In the genomic region with DNA sequence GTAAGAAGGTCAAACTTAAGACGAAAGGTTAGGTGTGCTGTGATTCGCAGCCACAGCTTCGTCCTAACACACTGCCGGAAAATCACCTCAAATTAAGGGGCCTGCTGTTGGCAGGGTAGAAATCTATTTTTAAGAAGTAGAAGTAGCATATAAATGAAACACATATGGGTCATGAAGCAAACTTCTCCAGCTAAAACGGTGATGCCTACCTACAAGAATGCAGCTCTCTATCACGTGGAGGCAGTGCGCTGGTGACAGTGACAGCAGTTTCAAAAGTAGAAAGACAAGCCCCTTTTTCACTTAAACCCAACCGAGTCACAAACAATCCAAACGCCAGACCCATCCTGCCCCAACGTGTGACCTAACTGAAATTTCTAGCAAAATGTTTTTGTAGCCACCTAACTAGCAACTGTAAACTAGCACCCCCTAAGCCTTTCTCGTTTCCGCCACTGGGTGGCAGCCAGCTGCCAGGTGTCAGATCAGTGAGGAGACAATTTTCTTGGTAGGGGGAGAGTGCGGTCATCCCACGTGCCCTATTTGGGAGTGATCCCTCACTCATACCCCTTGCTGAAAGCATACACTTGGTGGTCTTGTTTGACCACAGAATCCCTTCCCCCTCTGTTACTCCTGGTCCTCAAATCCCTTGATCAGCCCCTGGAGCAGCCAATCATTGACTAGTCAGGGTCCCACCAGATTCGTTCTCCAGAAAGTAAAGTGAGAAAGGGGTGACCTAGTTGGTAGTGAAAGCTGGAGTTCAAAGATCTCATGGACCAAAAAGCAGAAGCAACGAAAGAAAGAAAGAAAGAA, we compare ENCODE assay signal across 8 cellular contexts.
A peak's percentile ranks its signal among the peaks of the same experiment; 100 is the strongest.
DNase-seq lines count a peak whose midpoint lies in the region; ATAC-seq and TF ChIP-seq lines count a peak whose summit lies in the region.

No MANE protein-coding gene starts in this region.

- no peaks in the 10 kb centered on the region for H3K4me1 Mint-ChIP-seq in activated CD8-positive, alpha-beta T cell treated with anti-CD3 and anti-CD28 coated beads for 36 hours (ENCODE audit: low read depth)
- no peaks in the 10 kb centered on the region for H3K4me1 Mint-ChIP-seq in stimulated activated memory B cell treated with anti-CD40 and anti-IgM and Interleukin-4, amounts not matched to agents 10 μg/mL and 1 μg/mL and 100 μg/mL, for 72 hours

- ATAC-seq in HG02870 (IDR thresholded peaks at IDR 0.05; ENCODE audit: unreplicated experiment): peak; percentile 67
- peak; percentile 37 for ATAC-seq in activated CD8-positive, alpha-beta T cell treated with anti-CD3 and anti-CD28 coated beads for 36 hours
- ATAC-seq in stimulated activated memory B cell treated with anti-CD40 and anti-IgM and Interleukin-4, amounts not matched to agents 10 μg/mL and 1 μg/mL and 100 μg/mL, for 72 hours: peak; percentile 47

- CTCF ChIA-PET in activated CD8-positive, alpha-beta T cell treated with anti-CD3 and anti-CD28 coated beads for 36 hours (lab: Charles Lee): interaction anchor here (0.8 to 7.7 kb wide), 8 partner anchors 9 to 633 kb away, joined by 3 to 106 read pairs (median 4); no protein-coding TSS in a partner anchor

- DNase-seq in G401 (ENCODE audit: low spot score): peak; percentile 65
- peak; percentile 44 for DNase-seq in NCI-H345 treated with DMSO at 0.1 percent for 48 hours (lab: John Stamatoyannopoulos, UW; ENCODE audit: unreplicated experiment)
- peak; percentile 74 for DNase-seq in activated CD8-positive, alpha-beta T cell treated with anti-CD3 and anti-CD28 coated beads for 36 hours
- DNase-seq in epithelial cell of proximal tubule (ENCODE audit: low read depth): no peak
- peak; percentile 52 for DNase-seq in midbrain (lab: John Stamatoyannopoulos, UW)
- DNase-seq in 8988T: no peak

- H3K9me3 Mint-ChIP-seq in activated CD8-positive, alpha-beta T cell treated with anti-CD3 and anti-CD28 coated beads for 36 hours: no peaks in the 10 kb centered on the region
- no peaks in the 10 kb centered on the region for H3K9me3 Mint-ChIP-seq in stimulated activated memory B cell treated with anti-CD40 and anti-IgM and Interleukin-4, amounts not matched to agents 10 μg/mL and 1 μg/mL and 100 μg/mL, for 72 hours

- H3K27ac Mint-ChIP-seq in activated CD8-positive, alpha-beta T cell treated with anti-CD3 and anti-CD28 coated beads for 36 hours: no peak overlapping the region
- no peak overlapping the region for H3K27ac Mint-ChIP-seq in stimulated activated memory B cell treated with anti-CD40 and anti-IgM and Interleukin-4, amounts not matched to agents 10 μg/mL and 1 μg/mL and 100 μg/mL, for 72 hours

- POLR2A ChIA-PET in activated CD8-positive, alpha-beta T cell treated with anti-CD3 and anti-CD28 coated beads for 36 hours (lab: Charles Lee): no interaction called here

- H3K4me3 Mint-ChIP-seq in activated CD8-positive, alpha-beta T cell treated with anti-CD3 and anti-CD28 coated beads for 36 hours: no peak overlapping the region
- no peak overlapping the region for H3K4me3 Mint-ChIP-seq in stimulated activated memory B cell treated with anti-CD40 and anti-IgM and Interleukin-4, amounts not matched to agents 10 μg/mL and 1 μg/mL and 100 μg/mL, for 72 hours

- intact Hi-C loops in activated CD8-positive, alpha-beta T cell treated with anti-CD3 and anti-CD28 coated beads for 36 hours (cut with micrococcal nuclease): loop anchor here (2.0 kb wide), 1 partner anchor 139 kb away; no protein-coding TSS in a partner anchor

- H3K4me3 ChIP-seq in epithelial cell of proximal tubule (ENCODE audit: low read depth, low read length): no peak overlapping the region

- H3K36me3 Mint-ChIP-seq in activated CD8-positive, alpha-beta T cell treated with anti-CD3 and anti-CD28 coated beads for 36 hours (ENCODE audit: low read depth): no peaks in the 10 kb centered on the region
- no peaks in the 10 kb centered on the region for H3K36me3 Mint-ChIP-seq in stimulated activated memory B cell treated with anti-CD40 and anti-IgM and Interleukin-4, amounts not matched to agents 10 μg/mL and 1 μg/mL and 100 μg/mL, for 72 hours

- TF ChIP-seq CTCF in activated CD8-positive, alpha-beta T cell treated with anti-CD3 and anti-CD28 coated beads for 36 hours (IDR thresholded peaks at IDR 0.05): peak; percentile 68
- peak; percentile 97 for TF ChIP-seq CTCF in epithelial cell of proximal tubule (conservative IDR thresholded peaks at IDR 0.05; ENCODE audit: low read depth, low read length)

- H3K27me3 Mint-ChIP-seq in activated CD8-positive, alpha-beta T cell treated with anti-CD3 and anti-CD28 coated beads for 36 hours: peaks cover 4% of the 10 kb centered on the region
- peaks cover 21% of the 10 kb centered on the region for H3K27me3 Mint-ChIP-seq in stimulated activated memory B cell treated with anti-CD40 and anti-IgM and Interleukin-4, amounts not matched to agents 10 μg/mL and 1 μg/mL and 100 μg/mL, for 72 hours

- in situ Hi-C loops in G401 (cut with HindIII; ENCODE audit: low sequenced_read_pairs): no loop called here

Comparison
In these comparisons a context has a peak if more than half of its experiments do, and no peak if none do; other contexts are left out.
1. DNase-seq: peak in G401 (single experiment), NCI-H345 treated with DMSO at 0.1 percent for 48 hours (single experiment), activated CD8-positive, alpha-beta T cell treated with anti-CD3 and anti-CD28 coated beads for 36 hours (single experiment) and midbrain (single experiment); none in epithelial cell of proximal tubule (single experiment) and 8988T (single experiment).
2. Peak in every context shown above with its lines, with median percentiles within 50 percentile points of each other: ATAC-seq.